In genomic region chr6:162289972-162290371, GRCh38 we compare ENCODE assay signal across 15 cellular contexts.
A peak's percentile ranks its signal among the peaks of the same experiment; 100 is the strongest.
DNase-seq lines count a peak whose midpoint lies in the region; ATAC-seq and TF ChIP-seq lines count a peak whose summit lies in the region.
"Had no signal": no experiment of that assay in that cellular context is flagged by ENCODE, and none has a peak within 500 bp of the region (broad histone marks: within the 10 kb centered on the region; RNA-seq: fewer than 3 reads in every experiment).

No MANE protein-coding gene starts in this region.

- intact Hi-C loops in left ventricle myocardium inferior (cut with micrococcal nuclease), result no loop called here

- no peaks in the 10 kb centered on the region for H3K9me3 Mint-ChIP-seq in brain
- H3K9me3 Mint-ChIP-seq: GM23338 had no signal

- ATAC-seq in HG03280 (IDR thresholded peaks at IDR 0.05; ENCODE audit: unreplicated experiment), result no peak
- ATAC-seq: GM23338 had no signal

- peak overlapping the region in 1 of 5 experiments; percentile 48 for H3K4me3 Mint-ChIP-seq in brain
- H3K4me3 Mint-ChIP-seq: CD4-positive, CD25-positive, alpha-beta regulatory T cell; CD8-positive, alpha-beta memory T cell; GM23338 had no signal

- H3K4me1 ChIP-seq in left ventricle myocardium inferior, result peaks cover 15% of the 10 kb centered on the region
- H3K4me1 ChIP-seq: BE2C, Caco-2 had no signal

- DNase-seq in midbrain (lab: John Stamatoyannopoulos, UW) (peak; percentile 46), pons (ENCODE audit: low spot score) (peak; percentile 91), activated gamma-delta T cell treated with Interleukin-2 at 50 U/mL for 16 hours (no peak), left ventricle myocardium inferior (no peak)
- DNase-seq: BE2C; C1 segment of cervical spinal cord; Caco-2; CD4-positive, CD25-positive, alpha-beta regulatory T cell; CD8-positive, alpha-beta memory T cell; HCEC 1CT; IMR-90 had no signal

- H3K4me1 Mint-ChIP-seq in brain, result peaks cover 54% of the 10 kb centered on the region
- H3K4me1 Mint-ChIP-seq: CD4-positive, CD25-positive, alpha-beta regulatory T cell; CD8-positive, alpha-beta memory T cell; GM23338 had no signal

- H3K27me3 Mint-ChIP-seq in brain, result peaks cover 9% of the 10 kb centered on the region
- H3K27me3 Mint-ChIP-seq: CD4-positive, CD25-positive, alpha-beta regulatory T cell; CD8-positive, alpha-beta memory T cell had no signal

- TF ChIP-seq CTCF in brain (conservative IDR thresholded peaks at IDR 0.05), result no peak
- TF ChIP-seq CTCF in left ventricle myocardium inferior (IDR thresholded peaks at IDR 0.05; ENCODE audit: borderline replicate concordance), result no peak

- no peaks in the 10 kb centered on the region for H3K36me3 Mint-ChIP-seq in brain
- H3K36me3 Mint-ChIP-seq: CD4-positive, CD25-positive, alpha-beta regulatory T cell had no signal

- H3K27me3 ChIP-seq in left ventricle myocardium inferior (ENCODE audit: low read depth), result no peaks in the 10 kb centered on the region
- H3K27me3 ChIP-seq: BE2C had no signal

- no peaks in the 10 kb centered on the region for H3K36me3 ChIP-seq in left ventricle myocardium inferior
- H3K36me3 ChIP-seq: BE2C had no signal

- peak overlapping the region in 4 of 5 experiments; percentile 9 to 75 (median 51) for H3K27ac Mint-ChIP-seq in brain
- H3K27ac Mint-ChIP-seq: CD4-positive, CD25-positive, alpha-beta regulatory T cell; CD8-positive, alpha-beta memory T cell; GM23338 had no signal

- no peak overlapping the region for H3K4me3 ChIP-seq in left ventricle myocardium inferior
- H3K4me3 ChIP-seq: GM23338 had no signal

- no peak overlapping the region for H3K27ac ChIP-seq in left ventricle myocardium inferior (replicated peaks)
- H3K27ac ChIP-seq: HL-60 had no signal

- no peaks in the 10 kb centered on the region for H3K9me3 ChIP-seq in left ventricle myocardium inferior (replicated peaks)
- H3K9me3 ChIP-seq: BE2C, Caco-2 had no signal

Comparison
In these comparisons a context has a peak if more than half of its experiments do, and no peak if none do; other contexts are left out.
1. DNase-seq: peak in midbrain (single experiment) and pons (single experiment); none in activated gamma-delta T cell treated with Interleukin-2 at 50 U/mL for 16 hours (single experiment) and left ventricle myocardium inferior (single experiment).